Comparison of ENCODE assay signal across 11 cellular contexts in genomic region chr12:108640802-108641445, GRCh38. TPM values are rescaled to one million over a fixed set of nuclear protein-coding genes. Genes with fewer than 3 reads are reported as not detected.
DNase-seq lines count a peak whose midpoint lies in the region; ATAC-seq and TF ChIP-seq lines count a peak whose summit lies in the region.
"Had no signal": no experiment of that assay in that cellular context is flagged by ENCODE, and none has a peak within 500 bp of the region (broad histone marks: within the 10 kb centered on the region; RNA-seq: fewer than 3 reads in every experiment).

No MANE protein-coding gene starts in this region.

- peaks cover 13% of the 10 kb centered on the region; the same call in 1 of the 2 replicates for H3K36me3 ChIP-seq in RWPE2 (ENCODE audit: low read depth)
- H3K36me3 ChIP-seq in stomach, result peaks cover 0 to 13% (median 9%) of the 10 kb centered on the region in 4 donors

- H3K27ac ChIP-seq in RWPE2 (ENCODE audit: poor library complexity, severe bottlenecking) (no peak overlapping the region), stomach (peak overlapping the region in 2 of 5 donors; percentile 21 to 29)

- H3K4me1 ChIP-seq in RWPE2 (ENCODE audit: insufficient read depth, poor library complexity, severe bottlenecking), result peaks cover 10% of the 10 kb centered on the region
- H3K4me1 ChIP-seq in stomach, result peaks cover 4 to 68% (median 35%) of the 10 kb centered on the region in 4 donors

- DNase-seq in NCI-H2171 treated with DMSO at 0.1 percent for 48 hours (lab: John Stamatoyannopoulos, UW), result peak; percentile 72
- no peak for DNase-seq in NCI-H2171 (lab: John Stamatoyannopoulos, UW)
- DNase-seq in RWPE2 (ENCODE audit: low spot score), result no peak
- peak; percentile 59 for DNase-seq in fibroblast of pulmonary artery (ENCODE audit: low read depth)
- peak; percentile 51 for DNase-seq in stomach
- DNase-seq in AG20443 (ENCODE audit: low spot score), result no peak
- no peak for DNase-seq in GM19238 (ENCODE audit: insufficient read length, low spot score)
- DNase-seq: NCI-H2029 treated with DMSO at 0.1 percent for 48 hours; stimulated activated naive CD4-positive, alpha-beta T cell treated with Interleukin-2 at 50 U/mL for 16 hours had no signal

- WGBS in stomach, 5 donors, result 70 to 81% (median 77%) methylated on average over 10 of the region's 10 CpGs

- intact Hi-C loops in stomach (cut with DNase I; ENCODE audit: low total_unique reads), result no loop called here

- no peak for TF ChIP-seq EP300 in stomach (IDR thresholded peaks at IDR 0.05)

- TF ChIP-seq CTCF in RWPE2 (IDR thresholded peaks at IDR 0.05; ENCODE audit: poor library complexity, severe bottlenecking) (no peak), fibroblast of pulmonary artery (IDR thresholded peaks at IDR 0.05; ENCODE audit: low read length, missing control alignments) (no peak), stomach (IDR thresholded peaks at IDR 0.05) (no peak)

- no peaks in the 10 kb centered on the region for H3K27me3 ChIP-seq in RWPE2 (ENCODE audit: insufficient read depth, poor library complexity, severe bottlenecking)
- peaks cover 0 to 8% (median 7%) of the 10 kb centered on the region in 3 donors for H3K27me3 ChIP-seq in stomach

- TF ChIP-seq POLR2A in stomach (IDR thresholded peaks at IDR 0.05), result no peak

- no peak overlapping the region for H3K4me3 ChIP-seq in RWPE2 (ENCODE audit: severe bottlenecking)
- no peak overlapping the region for H3K4me3 ChIP-seq in fibroblast of pulmonary artery (replicated peaks; ENCODE audit: low read depth, low read length)
- H3K4me3 ChIP-seq in stomach, result no peak overlapping the region
- H3K4me3 ChIP-seq: A549 had no signal

- H3K9me3 ChIP-seq in RWPE2 (ENCODE audit: severe bottlenecking), result no peaks in the 10 kb centered on the region
- no peaks in the 10 kb centered on the region for H3K9me3 ChIP-seq in stomach
- H3K9me3 ChIP-seq: A549 had no signal

- ATAC-seq in RWPE2 (ENCODE audit: low read depth) (peak; percentile 40), GM18868 (IDR thresholded peaks at IDR 0.05; ENCODE audit: unreplicated experiment) (no peak)

RNA-seq across cellular contexts. Expression of gene SELPLG, which starts 7.2 kb away (rescaled TPM):
- total RNA-seq in stomach, result 1 to 10 TPM; 1.2 to 6.1 (median 2.4) TPM
- polyA plus RNA-seq in stomach, result 1 to 10 TPM; 1.7 to 4.1 (median 3.5) TPM

RNA-seq across cellular contexts. Expression of gene TMEM119, which starts 43.0 kb away (rescaled TPM):
- total RNA-seq in stomach, result 10 to 100 TPM in 2 of 5 donors, under 1 TPM in 2, not detected in 1; 0.45 to 16.2 (median 6.0) TPM
- 10 to 100 TPM in 2 of 3 donors, 1 to 10 TPM in 1; 1.3 to 17.1 (median 14.8) TPM for polyA plus RNA-seq in stomach
- polyA plus RNA-seq: A549 had no signal

Comparison
In these comparisons a context has a peak if more than half of its experiments do, and no peak if none do; other contexts are left out.
1. DNase-seq: peak in NCI-H2171 treated with DMSO at 0.1 percent for 48 hours (single experiment), fibroblast of pulmonary artery (single experiment) and stomach (single experiment); none in NCI-H2171 (single experiment), RWPE2 (single experiment), AG20443 (single experiment) and GM19238 (single experiment).